21 cellular contexts compared by ENCODE assay signal in genomic region chr5:171258737-171259405, GRCh38. TPM values are rescaled to one million over a fixed set of nuclear protein-coding genes. Genes with fewer than 3 reads are reported as not detected.
DNase-seq lines count a peak whose midpoint lies in the region; ATAC-seq and TF ChIP-seq lines count a peak whose summit lies in the region.
"Had no signal": no experiment of that assay in that cellular context is flagged by ENCODE, and none has a peak within 500 bp of the region (broad histone marks: within the 10 kb centered on the region; RNA-seq: fewer than 3 reads in every experiment).

No MANE protein-coding gene starts in this region.

- in situ Hi-C loops in IMR-90 (cut with MboI; ENCODE audit: low sequenced_read_pairs): no loop called here

- no peaks in the 10 kb centered on the region for H3K36me3 ChIP-seq in DND-41 (ENCODE audit: insufficient read depth, low read length)
- no peaks in the 10 kb centered on the region for H3K36me3 ChIP-seq in IMR-90 (ENCODE audit: control insufficient read depth, insufficient read depth, low read length)
- H3K36me3 ChIP-seq: HAP-1 had no signal

- H2BK120ac ChIP-seq in IMR-90 (ENCODE audit: low read depth, low read length): no peak overlapping the region

- TF ChIP-seq POLR2A in IMR-90 (IDR thresholded peaks at IDR 0.05; ENCODE audit: low read depth, low read length): no peak

- H2AK9ac ChIP-seq in IMR-90 (replicated peaks; ENCODE audit: low read depth, low read length, poor library complexity): no peak overlapping the region

- H2AK5ac ChIP-seq in IMR-90 (ENCODE audit: low read depth, low read length): no peak overlapping the region

- H3K4me2 ChIP-seq in DND-41 (ENCODE audit: insufficient read depth, low read length): no peak overlapping the region
- no peak overlapping the region for H3K4me2 ChIP-seq in IMR-90 (ENCODE audit: low read depth, low read length)

- no peak overlapping the region for H2AFZ ChIP-seq in DND-41 (ENCODE audit: low read depth, low read length)
- no peak overlapping the region for H2AFZ ChIP-seq in IMR-90 (replicated peaks; ENCODE audit: low read length, poor library complexity)

- H3K9me1 ChIP-seq in IMR-90 (ENCODE audit: insufficient read depth, low read length): no peaks in the 10 kb centered on the region

- CTCF ChIA-PET in IMR-90 (lab: Yijun Ruan, JAX): no interaction called here

- H3K9ac ChIP-seq in DND-41 (ENCODE audit: low read depth, low read length) (no peak overlapping the region), IMR-90 (ENCODE audit: low read depth, low read length) (no peak overlapping the region)

- H3K27ac ChIP-seq in DND-41 (ENCODE audit: low read length) (no peak overlapping the region), IMR-90 (ENCODE audit: insufficient read depth, low read length) (no peak overlapping the region)
- H3K27ac ChIP-seq: 22Rv1 had no signal

- TF ChIP-seq RAD21 in IMR-90 (IDR thresholded peaks at IDR 0.05; ENCODE audit: low read length): no peak

- no peaks in the 10 kb centered on the region for H3K79me1 ChIP-seq in IMR-90 (ENCODE audit: low read depth in 1 of 2, low read length in 2 of 2)

- H3K4me1 ChIP-seq in DND-41 (ENCODE audit: insufficient read depth, low read length): peaks cover 16% of the 10 kb centered on the region
- no peaks in the 10 kb centered on the region for H3K4me1 ChIP-seq in IMR-90 (ENCODE audit: control insufficient read depth, insufficient read depth, low read length)
- H3K4me1 ChIP-seq: HAP-1 had no signal

- no CpG with 5 or more reads among the region's 1 CpG for WGBS in IMR-90 (ENCODE audit: extremely low coverage in 2 of 2, insufficient read length in 1 of 2), 2 experiments

- no peak overlapping the region for H2BK20ac ChIP-seq in IMR-90 (ENCODE audit: low read depth, low read length)

- ATAC-seq in DND-41 (ENCODE audit: insufficient read depth, low read depth) (peak; percentile 55; the same call in 2 of the 3 replicates), IMR-90 (ENCODE audit: low read depth) (peak; percentile 42), SK-N-SH treated with all-trans-retinoic acid at 6 μM for 48 hours (peak; percentile 94), GM18517 (IDR thresholded peaks at IDR 0.05; ENCODE audit: unreplicated experiment) (no peak)
- ATAC-seq: CD8-positive, alpha-beta T cell; GM12878 had no signal

- no peaks in the 10 kb centered on the region for H4K20me1 ChIP-seq in DND-41 (ENCODE audit: insufficient read depth, low read length)
- no peaks in the 10 kb centered on the region for H4K20me1 ChIP-seq in IMR-90 (ENCODE audit: insufficient read depth, low read length)

- H4K8ac ChIP-seq in IMR-90 (ENCODE audit: low read depth in 2 of 2, low read length in 2 of 2): no peak overlapping the region

- no peaks in the 10 kb centered on the region for H3K79me2 ChIP-seq in DND-41 (ENCODE audit: insufficient read depth, low read length)

- no peak for TF ChIP-seq CTCF in DND-41 (IDR thresholded peaks at IDR 0.05; ENCODE audit: borderline replicate concordance, extremely low read depth, low read length, poor library complexity, severe bottlenecking)
- TF ChIP-seq CTCF in IMR-90 (conservative IDR thresholded peaks at IDR 0.05; ENCODE audit: low read depth, low read length): no peak
- TF ChIP-seq CTCF in fibroblast of villous mesenchyme (IDR thresholded peaks at IDR 0.05; ENCODE audit: insufficient read depth, low read depth, low read length): no peak

- no peak overlapping the region for H3K56ac ChIP-seq in IMR-90 (ENCODE audit: extremely low read depth, insufficient read depth, low read length)

- H3K4ac ChIP-seq in IMR-90 (ENCODE audit: low read depth, low read length): no peak overlapping the region

- H4K5ac ChIP-seq in IMR-90 (ENCODE audit: low read depth, low read length): no peak overlapping the region

- H3K18ac ChIP-seq in IMR-90 (ENCODE audit: low read depth, low read length): no peak overlapping the region

- intact Hi-C loops in IMR-90 (cut with micrococcal nuclease) (no loop called here), cardiac septum (cut with DNase I) (no loop called here)

- H3K23ac ChIP-seq in IMR-90 (ENCODE audit: low read depth, low read length): no peak overlapping the region

- POLR2A ChIA-PET in IMR-90 (lab: Charles Lee; ENCODE audit: unreplicated experiment): no interaction called here

- H3K4me3 ChIP-seq in DND-41 (ENCODE audit: low read depth in 1 of 2, low read length in 2 of 2): no peak overlapping the region
- no peak overlapping the region for H3K4me3 ChIP-seq in IMR-90 (ENCODE audit: insufficient read depth, low read depth, low read length)
- no peak overlapping the region for H3K4me3 ChIP-seq in fibroblast of villous mesenchyme (ENCODE audit: low read depth, low read length)
- H3K4me3 ChIP-seq: GM12878, HAP-1 had no signal

- no peak overlapping the region for H3K14ac ChIP-seq in IMR-90 (replicated peaks; ENCODE audit: low read depth, low read length)

- no peaks in the 10 kb centered on the region for H3K27me3 ChIP-seq in DND-41 (ENCODE audit: insufficient read depth, low read length, poor library complexity)
- no peaks in the 10 kb centered on the region for H3K27me3 ChIP-seq in IMR-90 (ENCODE audit: control insufficient read depth, insufficient read depth, low read length)

- H2BK15ac ChIP-seq in IMR-90 (ENCODE audit: low read depth, low read length): no peak overlapping the region

- no peak overlapping the region for H4K91ac ChIP-seq in IMR-90 (ENCODE audit: insufficient read depth, low read depth, low read length)

- H2BK5ac ChIP-seq in IMR-90 (ENCODE audit: low read depth, low read length, poor library complexity, severe bottlenecking): no peak overlapping the region

- no peak for DNase-seq in DND-41
- DNase-seq in IMR-90: peak; percentile 27
- peak; percentile 40 for DNase-seq in fibroblast of villous mesenchyme (ENCODE audit: low read depth)
- DNase-seq in NCI-H1105 treated with DMSO at 0.1 percent for 48 hours (lab: John Stamatoyannopoulos, UW): no peak
- no peak for DNase-seq in cardiac septum (ENCODE audit: low spot score)
- DNase-seq in D341Med (ENCODE audit: low spot score): no peak
- DNase-seq: CD8-positive, alpha-beta T cell; COR-L47; DMS53; GOT3; HFFc6; KBM-7 had no signal

- dilution Hi-C loops in IMR-90 (cut with HindIII; ENCODE audit: low sequenced_read_pairs, unreplicated experiment): no loop called here

- H3K9me3 ChIP-seq in DND-41 (ENCODE audit: insufficient read depth, low read length, severe bottlenecking) (no peaks in the 10 kb centered on the region), IMR-90 (ENCODE audit: control insufficient read depth, insufficient read depth, low read length) (no peaks in the 10 kb centered on the region)
- H3K9me3 ChIP-seq: HAP-1 had no signal

- BruUV-seq in IMR-90 (replicated peaks; lab: Mats Ljungman, UMichigan): no TSS peak

TF ChIP-seq in IMR-90, 13 proteins besides CTCF, POLR2A, EP300 and RAD21 (continues in another document):
- TF ChIP-seq RCOR1 (IDR thresholded peaks at IDR 0.05; ENCODE audit: insufficient replicate concordance, low read length) (no peak), FOS (IDR thresholded peaks at IDR 0.05; ENCODE audit: low read depth, low read length) (no peak), RFX5 (IDR thresholded peaks at IDR 0.05; ENCODE audit: low read depth, low read length) (no peak), USF2 (IDR thresholded peaks at IDR 0.05; ENCODE audit: low read depth, low read length) (no peak), SMC3 (IDR thresholded peaks at IDR 0.05; ENCODE audit: low read depth, low read length) (no peak), MAFK (IDR thresholded peaks at IDR 0.05; ENCODE audit: low read depth, low read length) (no peak), MAZ (IDR thresholded peaks at IDR 0.05; ENCODE audit: borderline replicate concordance, low read depth, low read length) (no peak)

TF ChIP-seq in SK-N-SH treated with all-trans-retinoic acid at 6 μM for 48 hours, 23 proteins besides CTCF, POLR2A, EP300 and RAD21:
- no peak for TF ChIP-seq ESRRG (CRISPR knock-in tag; IDR thresholded peaks at IDR 0.05)
- TF ChIP-seq PPARA (CRISPR knock-in tag; IDR thresholded peaks at IDR 0.05; ENCODE audit: borderline replicate concordance): no peak
- TF ChIP-seq RARB (CRISPR knock-in tag; IDR thresholded peaks at IDR 0.05): no peak
- TF ChIP-seq ZFP3 (CRISPR knock-in tag; IDR thresholded peaks at IDR 0.05): 0 out of 2 replicates have a peak, but pooled peaks have one; percentile 24
- TF ChIP-seq GLIS3 (CRISPR knock-in tag; IDR thresholded peaks at IDR 0.05): no peak
- TF ChIP-seq ZC3H10 (CRISPR knock-in tag; IDR thresholded peaks at IDR 0.05): no peak
- TF ChIP-seq ISL1 (CRISPR knock-in tag; IDR thresholded peaks at IDR 0.05): peak; percentile 67
- no peak for TF ChIP-seq PATZ1 (CRISPR knock-in tag; IDR thresholded peaks at IDR 0.05; ENCODE audit: borderline replicate concordance)

RNA-seq across cellular contexts. Expression of gene TLX3, which starts 50.2 kb away (rescaled TPM):
- total RNA-seq in IMR-90 (2012; rRNA removed) (not detected in 2 replicates), fibroblast of villous mesenchyme (not detected in 2 replicates), cardiac septum (not detected)
- not detected in 2 replicates for polyA plus RNA-seq in IMR-90 (2012; rRNA removed)
- polyA plus RNA-seq in IMR-90 (2012; cell fraction: cytosol; rRNA removed): not detected in 2 replicates
- not detected in 2 replicates for polyA plus RNA-seq in IMR-90 (2012; cell fraction: nucleus; rRNA removed; ENCODE audit: low replicate concordance)
- total RNA-seq: A673; CD8-positive, alpha-beta T cell; G401; GM12878; HFFc6 had no signal
- polyA plus RNA-seq: BJ, CD14-positive monocyte, GM12878 had no signal

Comparison
In these comparisons a context has a peak if more than half of its experiments do, and no peak if none do; other contexts are left out.
1. DNase-seq: peak in IMR-90 (single experiment) and fibroblast of villous mesenchyme (single experiment); none in DND-41 (single experiment), NCI-H1105 treated with DMSO at 0.1 percent for 48 hours (single experiment), cardiac septum (single experiment) and D341Med (single experiment).